8 cellular contexts compared by ENCODE assay signal in genomic region chr6:29753309-29753644, GRCh38. TPM values are rescaled to one million over a fixed set of nuclear protein-coding genes. Genes with fewer than 3 reads are reported as not detected.
DNase-seq lines count a peak whose midpoint lies in the region; ATAC-seq and TF ChIP-seq lines count a peak whose summit lies in the region.

No MANE protein-coding gene starts in this region.

- CTCF ChIA-PET in WTC11 (lab: Charles Lee): interaction anchor here (1.0 to 2.9 kb wide), 8 partner anchors 10 to 99 kb away, joined by 3 to 16 read pairs (median 5); no protein-coding TSS in a partner anchor

- H3K9me3 Mint-ChIP-seq in GM23338: peaks cover 3% of the 10 kb centered on the region; the same call in 2 of the 3 replicates
- H3K9me3 Mint-ChIP-seq in WTC11: peaks cover 5% of the 10 kb centered on the region; the same call in 1 of the 2 replicates

- H3K4me2 ChIP-seq in GM23338: peak overlapping the region; percentile 67
- peak overlapping the region; percentile 81 for H3K4me2 ChIP-seq in skeletal muscle satellite cell (ENCODE audit: low read length)

- H3K27me3 ChIP-seq in GM23338 (ENCODE audit: insufficient read depth): peaks cover 56% of the 10 kb centered on the region
- H3K27me3 ChIP-seq in skeletal muscle satellite cell (ENCODE audit: control insufficient read depth, insufficient read depth, low read length): peaks cover 16% of the 10 kb centered on the region

- 0 out of 2 replicates have a peak, but pooled peaks cover 2% of the 10 kb centered on the region for H4K20me1 ChIP-seq in GM23338 (replicated peaks; ENCODE audit: insufficient read depth)

- H3K27me3 Mint-ChIP-seq in GM23338 (ENCODE audit: insufficient read depth, low read depth, poor library complexity) (peaks cover 63% of the 10 kb centered on the region), WTC11 (ENCODE audit: low read depth) (peaks cover 48% of the 10 kb centered on the region)

- no peak for TF ChIP-seq CTCF in GM23338 (conservative IDR thresholded peaks at IDR 0.05; ENCODE audit: low read depth in 2 of 2)
- TF ChIP-seq CTCF in WTC11 (IDR thresholded peaks at IDR 0.05): no peak
- no peak for TF ChIP-seq CTCF in fibroblast of pulmonary artery (IDR thresholded peaks at IDR 0.05; ENCODE audit: low read length, missing control alignments)

- H3K4me3 Mint-ChIP-seq in GM23338 (peak overlapping the region; percentile 85), WTC11 (peak overlapping the region; percentile 85)

- DNase-seq in GM23338 (ENCODE audit: low spot score) (no peak), WTC11 (ENCODE audit: low spot score) (no peak), fibroblast of pulmonary artery (ENCODE audit: low read depth) (no peak), SKM-1 (lab: John Stamatoyannopoulos, UW; ENCODE audit: unreplicated experiment) (no peak)
- no peak for DNase-seq in stimulated activated CD8-positive, alpha-beta memory T cell treated with anti-CD3 and anti-CD28 coated beads, Interleukin-4, amount 100 ng/mL, for 48 hours
- no peak for DNase-seq in central memory CD4-positive, alpha-beta T cell

- no peak overlapping the region for H3K27ac ChIP-seq in GM23338 (ENCODE audit: low read depth)

- ATAC-seq in GM23338 (no peak), WTC11 (no peak), HG03521 (IDR thresholded peaks at IDR 0.05; ENCODE audit: unreplicated experiment) (no peak)

- H3K4me1 Mint-ChIP-seq in GM23338 (peaks cover 41% of the 10 kb centered on the region), WTC11 (peaks cover 57% of the 10 kb centered on the region)

- H3F3A ChIP-seq in GM23338 (replicated peaks; ENCODE audit: low read depth): peaks cover 8% of the 10 kb centered on the region; the same call in 1 of the 2 replicates

- no peaks in the 10 kb centered on the region for H3K36me3 ChIP-seq in GM23338 (ENCODE audit: insufficient read depth)
- H3K36me3 ChIP-seq in skeletal muscle satellite cell (ENCODE audit: insufficient read depth, low read length): no peaks in the 10 kb centered on the region

- POLR2A ChIA-PET in WTC11 (lab: Charles Lee): interaction anchor here (0.8 kb wide), 1 partner anchor 103 kb away, joined by 6 read pairs; no protein-coding TSS in a partner anchor

- H3K4me3 ChIP-seq in GM23338 (0 out of 2 replicates have a peak overlapping the region, but pooled peaks have one; percentile 84), fibroblast of pulmonary artery (replicated peaks; ENCODE audit: low read depth, low read length) (peak overlapping the region; percentile 77), skeletal muscle satellite cell (ENCODE audit: low read length) (peak overlapping the region; percentile 87)

- no peak overlapping the region for H3K9ac ChIP-seq in skeletal muscle satellite cell (ENCODE audit: low read depth, low read length)

- H2AFZ ChIP-seq in GM23338: no peak overlapping the region

- H3K27ac Mint-ChIP-seq in GM23338: no peak overlapping the region
- H3K27ac Mint-ChIP-seq in WTC11: no peak overlapping the region

- no peaks in the 10 kb centered on the region for H3K9me2 ChIP-seq in GM23338 (ENCODE audit: insufficient read depth)

- H3K4me1 ChIP-seq in GM23338 (ENCODE audit: insufficient read depth) (peaks cover 43% of the 10 kb centered on the region), skeletal muscle satellite cell (ENCODE audit: control insufficient read depth, insufficient read depth, low read length) (peaks cover 15% of the 10 kb centered on the region)

- H3K36me3 Mint-ChIP-seq in GM23338 (ENCODE audit: low read depth) (no peaks in the 10 kb centered on the region), WTC11 (no peaks in the 10 kb centered on the region)

- no peaks in the 10 kb centered on the region for H3K9me3 ChIP-seq in skeletal muscle satellite cell (replicated peaks; ENCODE audit: low read length)

- no peaks in the 10 kb centered on the region for H3K79me2 ChIP-seq in GM23338 (replicated peaks; ENCODE audit: insufficient read depth)

TF ChIP-seq in GM23338, 12 proteins besides CTCF, POLR2A, EP300 and RAD21 (continues in another document):
- no peak for TF ChIP-seq EZH2phosphoT487 (IDR thresholded peaks at IDR 0.05; ENCODE audit: unreplicated experiment)

TF ChIP-seq in WTC11, 78 proteins besides CTCF, POLR2A, EP300 and RAD21:
- TF ChIP-seq AFF4 (CRISPR knock-in tag; IDR thresholded peaks at IDR 0.05; ENCODE audit: borderline replicate concordance) (no peak), ZNF671 (CRISPR knock-in tag; IDR thresholded peaks at IDR 0.05) (no peak)

RNA-seq across cellular contexts. Expression of gene HLA-F, which starts 30.0 kb away (rescaled TPM):
- total RNA-seq in GM23338 (2014; rRNA removed; shearing (Covaris generic)): 4.4 and 4.8 TPM in 2 replicates
- polyA plus RNA-seq in GM23338 (2016; fragmentation: Nextera tagmentation; extraction: Ambion mirVana): 10.4 and 11.6 TPM in 2 replicates
- total RNA-seq in WTC11 (2021): 7.5 to 11.8 TPM (median 11.2 TPM) in 3 replicates
- 2.0 and 3.3 TPM in 2 replicates for total RNA-seq in skeletal muscle satellite cell (2012; rRNA removed)
